ENCODE assay signal across 19 cellular contexts in genomic region chr2:67876176-67876575, GRCh38.
A peak's percentile ranks its signal among the peaks of the same experiment; 100 is the strongest.
DNase-seq lines count a peak whose midpoint lies in the region; ATAC-seq and TF ChIP-seq lines count a peak whose summit lies in the region.
"Had no signal": no experiment of that assay in that cellular context is flagged by ENCODE, and none has a peak within 500 bp of the region (broad histone marks: within the 10 kb centered on the region; RNA-seq: fewer than 3 reads in every experiment).

No MANE protein-coding gene starts in this region.

- peaks cover 96% of the 10 kb centered on the region for H3K4me1 Mint-ChIP-seq in HFFc6 (ENCODE audit: low read depth)
- H3K4me1 Mint-ChIP-seq in Calu3 (ENCODE audit: low read depth, unreplicated experiment), result no peaks in the 10 kb centered on the region
- H3K4me1 Mint-ChIP-seq: CD14-positive monocyte, IgD-negative memory B cell had no signal

- H3K4me3 ChIP-seq in RWPE2 (ENCODE audit: severe bottlenecking) (no peak overlapping the region), mesenchymal stem cell (ENCODE audit: insufficient read depth in 1 of 2, low read depth in 1 of 2, low read length in 2 of 2) (no peak overlapping the region), SJCRH30 (no peak overlapping the region)

- DNase-seq in EH (ENCODE audit: low read depth), result peak; percentile 94
- DNase-seq in HFFc6, result peak; percentile 74
- no peak for DNase-seq in RWPE2 (ENCODE audit: low spot score)
- peak; percentile 49 for DNase-seq in mesenchymal stem cell
- DNase-seq in SJCRH30, result no peak
- DNase-seq in posterior vena cava (ENCODE audit: low spot score), result no peak
- no peak for DNase-seq in Calu3
- DNase-seq: COR-L47; GDM1; NCI-H1436 treated with DMSO at 0.1 percent for 48 hours; NCI-H2081 treated with DMSO at 0.1 percent for 48 hours; NCI-H2227 treated with DMSO at 0.1 percent for 48 hours; NCI-H69; NK-92 treated with Interleukin-12 subunit alpha and Interleukin-12 subunit beta, amount 100 ng/mL, for 24 hours had no signal

- CTCF ChIA-PET in Calu3 (lab: Charles Lee), result no interaction called here

- H3K4me2 ChIP-seq in mesenchymal stem cell (ENCODE audit: low read length, poor library complexity, severe bottlenecking), result no peak overlapping the region

- ATAC-seq in RWPE2 (ENCODE audit: low read depth) (peak; percentile 45; the same call in 2 of the 3 replicates), GM19455 (IDR thresholded peaks at IDR 0.05; ENCODE audit: unreplicated experiment) (no peak)
- ATAC-seq: Right ventricle myocardium inferior, SK-N-SH treated with all-trans-retinoic acid at 6 μM for 48 hours had no signal

- H3K9me3 Mint-ChIP-seq in HFFc6 (no peaks in the 10 kb centered on the region), Calu3 (ENCODE audit: low read depth, unreplicated experiment) (no peaks in the 10 kb centered on the region)
- H3K9me3 Mint-ChIP-seq: IgD-negative memory B cell had no signal

- H3K4me3 Mint-ChIP-seq in HFFc6 (peak overlapping the region; percentile 2; the same call in 1 of the 2 replicates), Calu3 (ENCODE audit: low read depth, unreplicated experiment) (no peak overlapping the region)
- H3K4me3 Mint-ChIP-seq: CD14-positive monocyte, IgD-negative memory B cell had no signal

- no TSS peak for BruUV-seq in Calu3 (replicated peaks; lab: Mats Ljungman, UMichigan)

- TF ChIP-seq CTCF in HFFc6 (IDR thresholded peaks at IDR 0.05), result no peak
- TF ChIP-seq CTCF in RWPE2 (IDR thresholded peaks at IDR 0.05; ENCODE audit: poor library complexity, severe bottlenecking), result no peak
- TF ChIP-seq CTCF in Calu3 (IDR thresholded peaks at IDR 0.05; ENCODE audit: unreplicated experiment), result no peak

- H4K8ac ChIP-seq in mesenchymal stem cell (ENCODE audit: low read length), result no peak overlapping the region

- H3K79me1 ChIP-seq in mesenchymal stem cell (replicated peaks; ENCODE audit: low read length, poor library complexity, severe bottlenecking), result no peaks in the 10 kb centered on the region

- H2BK5ac ChIP-seq in mesenchymal stem cell (ENCODE audit: low read depth, low read length, poor library complexity, severe bottlenecking), result no peak overlapping the region

- H3K9me3 ChIP-seq in RWPE2 (ENCODE audit: severe bottlenecking) (no peaks in the 10 kb centered on the region), mesenchymal stem cell (ENCODE audit: control insufficient read depth, low read length) (no peaks in the 10 kb centered on the region), SJCRH30 (replicated peaks) (no peaks in the 10 kb centered on the region)

- no peak overlapping the region for H4K91ac ChIP-seq in mesenchymal stem cell (ENCODE audit: low read length)

- no peak overlapping the region for H2BK12ac ChIP-seq in mesenchymal stem cell (ENCODE audit: low read length in 2 of 2)

- H3K27me3 Mint-ChIP-seq in HFFc6 (ENCODE audit: insufficient read depth) (peaks cover 3% of the 10 kb centered on the region; the same call in 1 of the 2 replicates), Calu3 (ENCODE audit: unreplicated experiment) (peaks cover 22% of the 10 kb centered on the region)

- no peak overlapping the region for H2BK120ac ChIP-seq in mesenchymal stem cell (ENCODE audit: low read depth, low read length)

- intact Hi-C loops in posterior vena cava (cut with DNase I) (no loop called here), Calu3 (cut with micrococcal nuclease; ENCODE audit: unreplicated experiment) (no loop called here)

- H3K23ac ChIP-seq in mesenchymal stem cell (ENCODE audit: low read length in 2 of 2), result no peak overlapping the region

- no peak overlapping the region for H3K14ac ChIP-seq in mesenchymal stem cell (ENCODE audit: low read length in 2 of 2)

- no peak overlapping the region for H3K18ac ChIP-seq in mesenchymal stem cell (ENCODE audit: low read depth in 1 of 2, low read length in 2 of 2)

- H3K36me3 Mint-ChIP-seq in HFFc6 (ENCODE audit: low read depth) (peaks cover 11% of the 10 kb centered on the region; the same call in 1 of the 2 replicates), Calu3 (ENCODE audit: insufficient read depth, unreplicated experiment) (no peaks in the 10 kb centered on the region)
- H3K36me3 Mint-ChIP-seq: CD14-positive monocyte, IgD-negative memory B cell had no signal

- 35% methylated on average over 3 of the region's 3 CpGs for WGBS in mesenchymal stem cell

- H3K27me3 ChIP-seq in RWPE2 (ENCODE audit: insufficient read depth, poor library complexity, severe bottlenecking) (no peaks in the 10 kb centered on the region), mesenchymal stem cell (ENCODE audit: control insufficient read depth in 1 of 2, insufficient read depth in 1 of 2, low read length in 2 of 2) (no peaks in the 10 kb centered on the region), SJCRH30 (no peaks in the 10 kb centered on the region)

- H3K27ac ChIP-seq in RWPE2 (ENCODE audit: poor library complexity, severe bottlenecking) (no peak overlapping the region), mesenchymal stem cell (ENCODE audit: low read length, poor library complexity, severe bottlenecking) (no peak overlapping the region), SJCRH30 (no peak overlapping the region)

- no peak overlapping the region for H2BK15ac ChIP-seq in mesenchymal stem cell (ENCODE audit: low read depth, poor library complexity, severe bottlenecking)

- peak overlapping the region; percentile 67 for H3K27ac Mint-ChIP-seq in HFFc6
- no peak overlapping the region for H3K27ac Mint-ChIP-seq in Calu3 (ENCODE audit: unreplicated experiment)
- H3K27ac Mint-ChIP-seq: CD14-positive monocyte, IgD-negative memory B cell had no signal

- no peak overlapping the region for H3K9ac ChIP-seq in mesenchymal stem cell (ENCODE audit: low read length)

- no peak overlapping the region for H2AFZ ChIP-seq in mesenchymal stem cell (ENCODE audit: low read depth, low read length)

- no peaks in the 10 kb centered on the region for H3K36me3 ChIP-seq in RWPE2 (ENCODE audit: low read depth)
- no peaks in the 10 kb centered on the region for H3K36me3 ChIP-seq in mesenchymal stem cell (ENCODE audit: control insufficient read depth in 1 of 2, insufficient read depth in 2 of 2, low read depth in 1 of 2, low read length in 2 of 2)
- no peaks in the 10 kb centered on the region for H3K36me3 ChIP-seq in SJCRH30

- H2AK5ac ChIP-seq in mesenchymal stem cell (ENCODE audit: low read length, severe bottlenecking), result peak overlapping the region; percentile 16

- H3K4me1 ChIP-seq in RWPE2 (ENCODE audit: insufficient read depth, poor library complexity, severe bottlenecking), result peaks cover 16% of the 10 kb centered on the region
- peaks cover 7% of the 10 kb centered on the region for H3K4me1 ChIP-seq in mesenchymal stem cell (ENCODE audit: control insufficient read depth, insufficient read depth, low read depth, low read length)
- H3K4me1 ChIP-seq in SJCRH30, result peaks cover 9% of the 10 kb centered on the region; the same call in 1 of the 2 replicates

- H3K4ac ChIP-seq in mesenchymal stem cell (ENCODE audit: low read depth in 1 of 2, low read length in 2 of 2), result no peak overlapping the region

Comparison
In these comparisons a context has a peak if more than half of its experiments do, and no peak if none do; other contexts are left out.
1. DNase-seq: peak in EH (single experiment), HFFc6 (single experiment) and mesenchymal stem cell (single experiment); none in RWPE2 (single experiment), SJCRH30 (0 of 2), posterior vena cava (single experiment) and Calu3 (single experiment).